ENCODE assay signal across 16 cellular contexts in the genomic region with DNA sequence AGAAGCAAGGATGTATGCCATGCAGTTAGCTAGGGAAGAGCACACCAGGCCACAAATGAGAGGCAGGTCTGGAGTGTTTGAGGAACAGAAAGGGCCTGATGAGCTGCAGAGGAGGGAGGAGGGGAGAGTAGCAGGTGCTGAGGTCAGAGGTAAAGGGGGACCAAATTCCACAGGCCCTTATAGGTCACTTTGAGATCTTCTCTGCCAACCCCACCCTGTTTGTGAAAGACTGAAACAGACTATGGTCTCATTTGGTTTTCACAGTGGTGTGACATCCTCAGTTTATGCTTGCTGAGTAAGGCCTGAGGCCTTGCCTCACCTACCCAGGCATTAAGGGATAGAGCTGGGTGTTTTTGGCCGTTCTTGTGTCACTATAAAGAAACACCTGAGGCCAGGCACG.
DNase-seq lines count a peak whose midpoint lies in the region; ATAC-seq, FAIRE-seq and TF ChIP-seq lines count a peak whose summit lies in the region.
"Had no signal": no experiment of that assay in that cellular context is flagged by ENCODE, and none has a peak within 500 bp of the region (broad histone marks: within the 10 kb centered on the region; RNA-seq: fewer than 3 reads in every experiment).

No MANE protein-coding gene starts in this region.

- DNase-seq in NCI-H2171 (lab: John Stamatoyannopoulos, UW): no peak
- DNase-seq in H54 (ENCODE audit: insufficient read length, low spot score): no peak
- DNase-seq in activated CD8-positive, alpha-beta memory T cell treated with anti-CD3 and anti-CD28 coated beads for 24 hours: no peak
- no peak for DNase-seq in HTR-8/SVneo (ENCODE audit: insufficient read length, low spot score)
- DNase-seq: GM23248, NCI-H1436, NCI-H2029, NCI-H2171 treated with DMSO at 0.1 percent for 48 hours, NCI-H774, T-helper 9 cell had no signal

- no peak for FAIRE-seq in H54 (lab: Jason Lieb, UNC)
- FAIRE-seq in HTR-8/SVneo (lab: Jason Lieb, UNC): no peak
- FAIRE-seq: K562 had no signal

- no peak for TF ChIP-seq POLR2A in H54 (IDR thresholded peaks at IDR 0.05; ENCODE audit: low read depth, low read length)

- ATAC-seq in GM19023 (IDR thresholded peaks at IDR 0.05; ENCODE audit: unreplicated experiment): peak; percentile 63
- peak; percentile 48 for ATAC-seq in GM21529 (IDR thresholded peaks at IDR 0.05; ENCODE audit: unreplicated experiment)
- peak; percentile 41 for ATAC-seq in HG03521 (IDR thresholded peaks at IDR 0.05; ENCODE audit: unreplicated experiment)
- ATAC-seq: K562, Panc1, Right ventricle myocardium inferior had no signal
